ENCODE assay signal across 8 cellular contexts in genomic region chr15:24848050-24848449, GRCh38.
DNase-seq lines count a peak whose midpoint lies in the region; ATAC-seq and TF ChIP-seq lines count a peak whose summit lies in the region.

No MANE protein-coding gene starts in this region.

- intact Hi-C loops in lower lobe of right lung (cut with DNase I) = no loop called here

- DNase-seq in stimulated activated CD4-positive, alpha-beta T cell treated with anti-CD3 and anti-CD28 coated beads, Interleukin-15, amount 100 ng/mL, for 24 hours = peak; percentile 18
- no peak for DNase-seq in stimulated activated CD4-positive, alpha-beta T cell treated with anti-CD3 and anti-CD28 coated beads, Interleukin-2, amount 100 ng/mL, for 48 hours
- no peak for DNase-seq in coronary artery (ENCODE audit: low spot score)
- DNase-seq in lower lobe of right lung = no peak
- no peak for DNase-seq in HEK293T (ENCODE audit: extremely low spot score)
- DNase-seq in stimulated activated CD4-positive, alpha-beta T cell treated with anti-CD3 and anti-CD28 coated beads, Interleukin-1b, Interleukin-23, amount 100 ng/mL, for 48 hours = no peak

- H3K9me3 ChIP-seq in lower lobe of right lung = peaks cover 6% of the 10 kb centered on the region

- H3K4me1 ChIP-seq in lower lobe of right lung = no peaks in the 10 kb centered on the region
- no peaks in the 10 kb centered on the region for H3K4me1 ChIP-seq in urinary bladder (ENCODE audit: insufficient read depth)

- H3K27me3 ChIP-seq in lower lobe of right lung (ENCODE audit: low read depth) = no peaks in the 10 kb centered on the region

- H3K36me3 ChIP-seq in lower lobe of right lung = no peaks in the 10 kb centered on the region
- H3K36me3 ChIP-seq in urinary bladder (ENCODE audit: insufficient read depth) = no peaks in the 10 kb centered on the region

- TF ChIP-seq CTCF in coronary artery (IDR thresholded peaks at IDR 0.05) (no peak), lower lobe of right lung (IDR thresholded peaks at IDR 0.05) (no peak)

- peak overlapping the region; percentile 64 for H3K4me3 ChIP-seq in coronary artery
- H3K4me3 ChIP-seq in lower lobe of right lung = peak overlapping the region; percentile 30
- peak overlapping the region; percentile 21 for H3K4me3 ChIP-seq in urinary bladder (ENCODE audit: low read depth, low read length)

- ATAC-seq in lower lobe of right lung = peak in 1 of 2 donors; percentile 40
- ATAC-seq in HG03139 (IDR thresholded peaks at IDR 0.05; ENCODE audit: unreplicated experiment) = no peak

- POLR2A ChIA-PET in HEK293T (lab: Yijun Ruan, JAX) = no interaction called here

- peak overlapping the region in 1 of 2 donors; percentile 49 for H3K27ac ChIP-seq in coronary artery
- no peak overlapping the region for H3K27ac ChIP-seq in lower lobe of right lung
- H3K27ac ChIP-seq in urinary bladder (ENCODE audit: low read depth) = no peak overlapping the region

- WGBS in urinary bladder = 34% methylated on average over 39 of the region's 39 CpGs

- CTCF ChIA-PET in HEK293T (lab: Yijun Ruan, JAX) = no interaction called here

TF ChIP-seq in HEK293T, 16 proteins besides CTCF, POLR2A, EP300 and RAD21:
- TF ChIP-seq FOXA1 (IDR thresholded peaks at IDR 0.05) (no peak), SP1 (IDR thresholded peaks at IDR 0.05) (no peak), PKNOX1 (IDR thresholded peaks at IDR 0.05) (no peak), TARDBP (IDR thresholded peaks at IDR 0.05) (no peak), NFRKB (IDR thresholded peaks at IDR 0.05) (no peak), CTBP1 (IDR thresholded peaks at IDR 0.05; ENCODE audit: borderline replicate concordance) (no peak), LEF1 (IDR thresholded peaks at IDR 0.05; ENCODE audit: borderline replicate concordance) (no peak), ARNT (IDR thresholded peaks at IDR 0.05) (no peak), HDGF (IDR thresholded peaks at IDR 0.05; ENCODE audit: borderline replicate concordance) (no peak), FOXM1 (IDR thresholded peaks at IDR 0.05; ENCODE audit: borderline replicate concordance) (no peak), BHLHE40 (IDR thresholded peaks at IDR 0.05; ENCODE audit: borderline replicate concordance) (no peak), FOXK2 (IDR thresholded peaks at IDR 0.05) (no peak), ELF4 (IDR thresholded peaks at IDR 0.05) (no peak), SUZ12 (IDR thresholded peaks at IDR 0.05) (no peak), L3MBTL2 (conservative IDR thresholded peaks at IDR 0.05) (no peak), ZNF384 (IDR thresholded peaks at IDR 0.05) (no peak)
